In the genomic region with DNA sequence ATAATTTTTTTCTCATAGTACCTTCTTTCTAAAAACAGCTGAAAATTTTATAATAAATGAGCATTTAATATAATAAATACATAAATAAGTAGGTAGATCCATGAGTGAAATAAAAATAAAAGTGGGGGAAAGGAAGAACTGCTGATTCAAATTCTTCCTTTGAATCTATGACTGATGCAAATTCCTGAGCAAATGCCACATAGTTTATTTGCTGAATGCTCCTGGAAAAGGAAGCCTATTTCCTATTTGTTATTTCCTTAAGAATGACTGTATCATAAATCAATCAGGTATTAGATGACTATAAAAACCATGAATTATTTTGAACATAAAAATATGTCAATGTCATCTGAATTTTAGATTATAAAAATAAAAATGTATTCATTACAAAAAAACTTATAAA, we compare ENCODE assay signal across 1 cellular context.
TF ChIP-seq lines count a peak whose summit lies in the region.

No MANE protein-coding gene starts in this region.

TF ChIP-seq in endothelial cell of umbilical vein, 7 proteins besides CTCF, POLR2A, EP300 and RAD21:
- no peak for TF ChIP-seq EZH2 (IDR thresholded peaks at IDR 0.05; ENCODE audit: borderline replicate concordance, low read depth, low read length, severe bottlenecking)
- TF ChIP-seq GATA2 (IDR thresholded peaks at IDR 0.05; ENCODE audit: insufficient read depth, insufficient read length, low read depth, low read length) = no peak
- peak; percentile 75 for TF ChIP-seq JUN (IDR thresholded peaks at IDR 0.05; ENCODE audit: borderline replicate concordance, insufficient read depth, insufficient read length, low read depth)
- peak; percentile 61 for TF ChIP-seq FOS (IDR thresholded peaks at IDR 0.05; ENCODE audit: borderline replicate concordance, insufficient read depth, low read length)
